In genomic region chr18:58257461-58257860, GRCh38 we compare ENCODE assay signal across 7 cellular contexts.
DNase-seq lines count a peak whose midpoint lies in the region; ATAC-seq and TF ChIP-seq lines count a peak whose summit lies in the region.

No MANE protein-coding gene starts in this region.

- H3K9ac ChIP-seq in PC-3 (ENCODE audit: low read length), result no peak overlapping the region

- H3K9me3 Mint-ChIP-seq in Calu3 (ENCODE audit: low read depth, unreplicated experiment), result no peaks in the 10 kb centered on the region

- H3K4me2 ChIP-seq in PC-3 (ENCODE audit: low read length), result no peak overlapping the region

- H3F3A ChIP-seq in PC-3 (ENCODE audit: low read length, unreplicated experiment), result peaks cover 4% of the 10 kb centered on the region

- H3K4me1 Mint-ChIP-seq in Calu3 (ENCODE audit: low read depth, unreplicated experiment), result peaks cover 13% of the 10 kb centered on the region

- no peak overlapping the region for H3K4me3 Mint-ChIP-seq in Calu3 (ENCODE audit: low read depth, unreplicated experiment)

- H3K36me3 Mint-ChIP-seq in Calu3 (ENCODE audit: insufficient read depth, unreplicated experiment), result peaks cover 17% of the 10 kb centered on the region

- H3K27me3 ChIP-seq in PC-3 (ENCODE audit: low read length), result no peaks in the 10 kb centered on the region

- H3K4me3 ChIP-seq in PC-3 (ENCODE audit: low read length) (no peak overlapping the region), fibroblast of mammary gland (ENCODE audit: control insufficient read depth, low read depth, low read length) (no peak overlapping the region), skeletal muscle cell (ENCODE audit: low read depth, low read length) (peak overlapping the region; percentile 44)

- H3K4me1 ChIP-seq in PC-3 (ENCODE audit: insufficient read depth, low read length), result peaks cover 36% of the 10 kb centered on the region

- TF ChIP-seq CTCF in PC-3 (conservative IDR thresholded peaks at IDR 0.05; ENCODE audit: low read depth, low read length) (no peak), fibroblast of mammary gland (conservative IDR thresholded peaks at IDR 0.05; ENCODE audit: control insufficient read depth, insufficient read depth, low read depth, low read length) (no peak), Calu3 (IDR thresholded peaks at IDR 0.05; ENCODE audit: unreplicated experiment) (no peak)

- H2AFZ ChIP-seq in PC-3 (ENCODE audit: low read length), result no peak overlapping the region

- peak; percentile 56 for ATAC-seq in GM18511 (IDR thresholded peaks at IDR 0.05; ENCODE audit: unreplicated experiment)
- ATAC-seq in PC-3, result no peak
- no peak for ATAC-seq in HG02884 (IDR thresholded peaks at IDR 0.05; ENCODE audit: unreplicated experiment)

- H3K79me2 ChIP-seq in PC-3 (ENCODE audit: low read length), result peaks cover 71% of the 10 kb centered on the region

- intact Hi-C loops in PC-3 (cut with micrococcal nuclease) (no loop called here), Calu3 (cut with micrococcal nuclease; ENCODE audit: unreplicated experiment) (no loop called here)

- peaks cover 28% of the 10 kb centered on the region for H3K36me3 ChIP-seq in PC-3 (ENCODE audit: low read depth, low read length)

- POLR2A ChIA-PET in PC-3 (lab: Charles Lee; ENCODE audit: unreplicated experiment), result interaction anchor here (0.5 kb wide), 1 partner anchor 33 kb away, joined by 12 read pairs; no protein-coding TSS in a partner anchor

- no peaks in the 10 kb centered on the region for H3K9me3 ChIP-seq in PC-3 (ENCODE audit: low read length)

- no peaks in the 10 kb centered on the region for H3K9me2 ChIP-seq in PC-3 (replicated peaks; ENCODE audit: low read length)

- peak; percentile 18 for DNase-seq in PC-3
- peak; percentile 15 for DNase-seq in fibroblast of mammary gland (ENCODE audit: low read depth)
- peak; percentile 34 for DNase-seq in skeletal muscle cell (ENCODE audit: low read depth)
- no peak for DNase-seq in Calu3
- DNase-seq in NCI-H446 (lab: John Stamatoyannopoulos, UW), result no peak

- BruUV-seq in PC-3 (replicated peaks; lab: Mats Ljungman, UMichigan) (no TSS peak), Calu3 (replicated peaks; lab: Mats Ljungman, UMichigan) (no TSS peak)

- H3K27me3 Mint-ChIP-seq in Calu3 (ENCODE audit: unreplicated experiment), result no peaks in the 10 kb centered on the region

- no peak overlapping the region for H3K27ac ChIP-seq in PC-3 (ENCODE audit: low read length)

- CTCF ChIA-PET in PC-3 (lab: Charles Lee) (no interaction called here), Calu3 (lab: Charles Lee) (no interaction called here)

- H4K20me1 ChIP-seq in PC-3 (ENCODE audit: low read length), result no peaks in the 10 kb centered on the region

- H3K27ac Mint-ChIP-seq in Calu3 (ENCODE audit: unreplicated experiment), result no peak overlapping the region

Comparison
In these comparisons a context has a peak if more than half of its experiments do, and no peak if none do; other contexts are left out.
1. DNase-seq: peak in PC-3 (single experiment), fibroblast of mammary gland (single experiment) and skeletal muscle cell (single experiment); none in Calu3 (single experiment) and NCI-H446 (0 of 2).